In genomic region chr1:151002611-151003010, GRCh38 we compare ENCODE assay signal across 18 cellular contexts. TPM values are rescaled to one million over a fixed set of nuclear protein-coding genes. Genes with fewer than 3 reads are reported as not detected.
DNase-seq lines count a peak whose midpoint lies in the region; ATAC-seq and TF ChIP-seq lines count a peak whose summit lies in the region.
"Had no signal": no experiment of that assay in that cellular context is flagged by ENCODE, and none has a peak within 500 bp of the region (broad histone marks: within the 10 kb centered on the region; RNA-seq: fewer than 3 reads in every experiment).

No MANE protein-coding gene starts in this region.

- 23 to 31% methylated on average over 2 of the region's 2 CpGs for WGBS in body of pancreas, 2 donors

- no peaks in the 10 kb centered on the region for H3K9me3 Mint-ChIP-seq in stimulated activated naive CD8-positive, alpha-beta T cell treated with anti-CD3 and anti-CD28 coated beads, Interleukin-15, Interleukin-2, amounts not matched to agents 100 ng/mL and 50 ng/mL, for 24 hours
- no peaks in the 10 kb centered on the region for H3K9me3 Mint-ChIP-seq in naive thymus-derived CD8-positive, alpha-beta T cell

- TF ChIP-seq POLR2A in body of pancreas (IDR thresholded peaks at IDR 0.05), result no peak

- H3K27me3 Mint-ChIP-seq in stimulated activated naive CD8-positive, alpha-beta T cell treated with anti-CD3 and anti-CD28 coated beads, Interleukin-15, Interleukin-2, amounts not matched to agents 100 ng/mL and 50 ng/mL, for 24 hours, result no peaks in the 10 kb centered on the region
- H3K27me3 Mint-ChIP-seq in naive thymus-derived CD8-positive, alpha-beta T cell, result no peaks in the 10 kb centered on the region

- H3K4me3 ChIP-seq in body of pancreas (no peak overlapping the region), WERI-Rb-1 (ENCODE audit: low read depth, low read length) (no peak overlapping the region)

- TF ChIP-seq CTCF in body of pancreas (IDR thresholded peaks at IDR 0.05) (no peak), WERI-Rb-1 (IDR thresholded peaks at IDR 0.05; ENCODE audit: low read depth, low read length) (no peak)

- peaks cover 13% of the 10 kb centered on the region for H3K36me3 Mint-ChIP-seq in stimulated activated naive CD8-positive, alpha-beta T cell treated with anti-CD3 and anti-CD28 coated beads, Interleukin-15, Interleukin-2, amounts not matched to agents 100 ng/mL and 50 ng/mL, for 24 hours (ENCODE audit: low read depth)
- H3K36me3 Mint-ChIP-seq in naive thymus-derived CD8-positive, alpha-beta T cell, result peaks cover 0 to 48% (median 11%) of the 10 kb centered on the region in 3 donors

- peaks cover 15 to 21% of the 10 kb centered on the region in 2 donors for H3K36me3 ChIP-seq in body of pancreas (replicated peaks in 1 of 2; ENCODE audit: insufficient read depth in 1 of 2, low read depth in 2 of 2)
- peaks cover 32% of the 10 kb centered on the region for H3K36me3 ChIP-seq in WERI-Rb-1
- H3K36me3 ChIP-seq: BE2C had no signal

- H3K27ac ChIP-seq in body of pancreas, result peak overlapping the region in 3 of 4 donors; percentile 1 to 87 (median 33)
- H3K27ac ChIP-seq in WERI-Rb-1, result no peak overlapping the region

- intact Hi-C loops in body of pancreas (cut with DNase I), result no loop called here

- peaks cover 78% of the 10 kb centered on the region for H3K4me1 Mint-ChIP-seq in stimulated activated naive CD8-positive, alpha-beta T cell treated with anti-CD3 and anti-CD28 coated beads, Interleukin-15, Interleukin-2, amounts not matched to agents 100 ng/mL and 50 ng/mL, for 24 hours (ENCODE audit: low read depth)
- peaks cover 35 to 75% (median 64%) of the 10 kb centered on the region in 4 donors for H3K4me1 Mint-ChIP-seq in naive thymus-derived CD8-positive, alpha-beta T cell

- no peak for ATAC-seq in stimulated activated naive CD8-positive, alpha-beta T cell treated with anti-CD3 and anti-CD28 coated beads, Interleukin-15, Interleukin-2, amounts not matched to agents 100 U/mL and 50 U/mL, for 24 hours
- ATAC-seq in body of pancreas, result no peak
- no peak for ATAC-seq in naive thymus-derived CD8-positive, alpha-beta T cell
- ATAC-seq: HCT116, pancreas had no signal

- no peak overlapping the region for H3K4me3 Mint-ChIP-seq in stimulated activated naive CD8-positive, alpha-beta T cell treated with anti-CD3 and anti-CD28 coated beads, Interleukin-15, Interleukin-2, amounts not matched to agents 100 ng/mL and 50 ng/mL, for 24 hours
- H3K4me3 Mint-ChIP-seq in naive thymus-derived CD8-positive, alpha-beta T cell, result peak overlapping the region; percentile 66 to 98 (median 84)

- H3K9me3 ChIP-seq in body of pancreas (no peaks in the 10 kb centered on the region), WERI-Rb-1 (ENCODE audit: severe bottlenecking) (no peaks in the 10 kb centered on the region)
- H3K9me3 ChIP-seq: BE2C, pancreas had no signal

- no peak for DNase-seq in stimulated activated naive CD8-positive, alpha-beta T cell treated with anti-CD3 and anti-CD28 coated beads, Interleukin-15, Interleukin-2, amounts not matched to agents 100 U/mL and 50 U/mL, for 24 hours
- DNase-seq in body of pancreas, result no peak
- DNase-seq in naive thymus-derived CD8-positive, alpha-beta T cell, result no peak
- no peak for DNase-seq in SK-N-DZ (ENCODE audit: low spot score)
- no peak for DNase-seq in WERI-Rb-1
- DNase-seq in DMS79 (lab: John Stamatoyannopoulos, UW), result no peak
- DNase-seq in stimulated activated CD4-positive, alpha-beta T cell treated with anti-CD3 and anti-CD28 coated beads, Interleukin-2, amount 100 ng/mL, for 48 hours, result no peak
- DNase-seq: activated CD4-positive, alpha-beta T cell treated with anti-CD3 and anti-CD28 coated beads, Interleukin-2, amount 50 U/mL, for 1 hour; amniotic stem cell; BE2C; kidney glomerular epithelial cell; NCI-H1048; NCI-H345; pancreas had no signal

- POLR2A ChIA-PET in naive thymus-derived CD8-positive, alpha-beta T cell (lab: Charles Lee), result interaction anchor here (0.9 to 1.6 kb wide), 4 partner anchors 15 to 80 kb away, joined by 4 to 9 read pairs (median 7); partner anchors contain the start of genes CDC42SE1 and MLLT11

- peaks cover 53% of the 10 kb centered on the region for H3K4me1 ChIP-seq in body of pancreas
- H3K4me1 ChIP-seq: BE2C had no signal

- peak overlapping the region; percentile 18 for H3K27ac Mint-ChIP-seq in stimulated activated naive CD8-positive, alpha-beta T cell treated with anti-CD3 and anti-CD28 coated beads, Interleukin-15, Interleukin-2, amounts not matched to agents 100 ng/mL and 50 ng/mL, for 24 hours
- H3K27ac Mint-ChIP-seq in naive thymus-derived CD8-positive, alpha-beta T cell, result peak overlapping the region; percentile 89 to 98 (median 94)

- H3K27me3 ChIP-seq in body of pancreas (no peaks in the 10 kb centered on the region), WERI-Rb-1 (ENCODE audit: insufficient read depth, low read depth, severe bottlenecking) (no peaks in the 10 kb centered on the region)
- H3K27me3 ChIP-seq: BE2C, pancreas had no signal

RNA-seq across cellular contexts. Expression of gene MINDY1, which starts 4.1 kb away (rescaled TPM):
- total RNA-seq in body of pancreas, result 10 to 100 TPM; 36.3 to 39.2 TPM
- total RNA-seq in naive thymus-derived CD8-positive, alpha-beta T cell, result 10 to 100 TPM; 18.3 to 20.2 TPM
- polyA plus RNA-seq in naive thymus-derived CD8-positive, alpha-beta T cell, result 10 to 100 TPM in 1 of 3 donors, 1 to 10 TPM in 2; 2.7 to 12.6 (median 4.9) TPM
- 13.9 and 14.8 TPM in 2 replicates for polyA plus RNA-seq in SK-N-DZ (2014; cell fraction: cytosol; rRNA removed)
- 12.5 and 20.2 TPM in 2 replicates for polyA plus RNA-seq in SK-N-DZ (2014; cell fraction: nucleus; rRNA removed)

RNA-seq across cellular contexts. Expression of gene PRUNE1, which starts 5.6 kb away (rescaled TPM):
- 10 to 100 TPM; 15.8 to 19.4 TPM for total RNA-seq in body of pancreas
- total RNA-seq in naive thymus-derived CD8-positive, alpha-beta T cell, result 10 to 100 TPM; 35.7 to 37.8 TPM
- polyA plus RNA-seq in naive thymus-derived CD8-positive, alpha-beta T cell, result 10 to 100 TPM; 53.2 to 55.1 (median 54.9) TPM
- polyA plus RNA-seq in SK-N-DZ (2014; cell fraction: cytosol; rRNA removed), result 28.0 and 34.5 TPM in 2 replicates
- 15.6 and 20.2 TPM in 2 replicates for polyA plus RNA-seq in SK-N-DZ (2014; cell fraction: nucleus; rRNA removed)

RNA-seq across cellular contexts. Expression of gene ANXA9, which starts 20.5 kb away (rescaled TPM):
- 10 to 100 TPM; 17.4 to 33.3 TPM for total RNA-seq in body of pancreas
- total RNA-seq in naive thymus-derived CD8-positive, alpha-beta T cell, result under 1 TPM in 1 of 2 experiments, not detected in 1; 0.49 TPM
- polyA plus RNA-seq in naive thymus-derived CD8-positive, alpha-beta T cell, result under 1 TPM in 1 of 3 donors, not detected in 2; 0.10 TPM
- polyA plus RNA-seq in SK-N-DZ (2014; cell fraction: cytosol; rRNA removed), result 0.07 and 0.45 TPM in 2 replicates
- polyA plus RNA-seq in SK-N-DZ (2014; cell fraction: nucleus; rRNA removed), result 0.07 TPM in 1 of 2 replicates, not detected in the other

RNA-seq across cellular contexts. Expression of gene CERS2, which starts 28.0 kb away (rescaled TPM):
- 10 to 100 TPM; 70.9 to 84.8 TPM for total RNA-seq in body of pancreas
- 100 to 1,000 TPM; 142 to 143 TPM for total RNA-seq in naive thymus-derived CD8-positive, alpha-beta T cell
- polyA plus RNA-seq in naive thymus-derived CD8-positive, alpha-beta T cell, result 100 to 1,000 TPM; 110 to 129 (median 118) TPM
- 138 and 143 TPM in 2 replicates for polyA plus RNA-seq in SK-N-DZ (2014; cell fraction: cytosol; rRNA removed)
- 127 and 132 TPM in 2 replicates for polyA plus RNA-seq in SK-N-DZ (2014; cell fraction: nucleus; rRNA removed)

RNA-seq across cellular contexts. Expression of gene BNIPL, which starts 33.8 kb away (rescaled TPM):
- total RNA-seq in body of pancreas, result under 1 TPM in 1 of 2 donors, not detected in 1; 0.26 TPM
- total RNA-seq in naive thymus-derived CD8-positive, alpha-beta T cell, result 1 to 10 TPM; 3.8 to 5.3 TPM
- under 1 TPM in 2 of 3 donors, not detected in 1; 0.15 to 0.30 TPM for polyA plus RNA-seq in naive thymus-derived CD8-positive, alpha-beta T cell
- 1.9 and 2.1 TPM in 2 replicates for polyA plus RNA-seq in SK-N-DZ (2014; cell fraction: cytosol; rRNA removed)
- 5.0 and 10.3 TPM in 2 replicates for polyA plus RNA-seq in SK-N-DZ (2014; cell fraction: nucleus; rRNA removed)
- total RNA-seq: G401, HT1080 had no signal

Comparison
In these comparisons a context has a peak if more than half of its experiments do, and no peak if none do; other contexts are left out.
1. RNA of gene ANXA9, which starts 20.5 kb away (total RNA-seq): 17.4 to 33.3 TPM in body of pancreas; 0.49 TPM in naive thymus-derived CD8-positive, alpha-beta T cell; every median in the first group is over 10 times any median in the second.